8 cellular contexts compared by ENCODE assay signal in the genomic region with DNA sequence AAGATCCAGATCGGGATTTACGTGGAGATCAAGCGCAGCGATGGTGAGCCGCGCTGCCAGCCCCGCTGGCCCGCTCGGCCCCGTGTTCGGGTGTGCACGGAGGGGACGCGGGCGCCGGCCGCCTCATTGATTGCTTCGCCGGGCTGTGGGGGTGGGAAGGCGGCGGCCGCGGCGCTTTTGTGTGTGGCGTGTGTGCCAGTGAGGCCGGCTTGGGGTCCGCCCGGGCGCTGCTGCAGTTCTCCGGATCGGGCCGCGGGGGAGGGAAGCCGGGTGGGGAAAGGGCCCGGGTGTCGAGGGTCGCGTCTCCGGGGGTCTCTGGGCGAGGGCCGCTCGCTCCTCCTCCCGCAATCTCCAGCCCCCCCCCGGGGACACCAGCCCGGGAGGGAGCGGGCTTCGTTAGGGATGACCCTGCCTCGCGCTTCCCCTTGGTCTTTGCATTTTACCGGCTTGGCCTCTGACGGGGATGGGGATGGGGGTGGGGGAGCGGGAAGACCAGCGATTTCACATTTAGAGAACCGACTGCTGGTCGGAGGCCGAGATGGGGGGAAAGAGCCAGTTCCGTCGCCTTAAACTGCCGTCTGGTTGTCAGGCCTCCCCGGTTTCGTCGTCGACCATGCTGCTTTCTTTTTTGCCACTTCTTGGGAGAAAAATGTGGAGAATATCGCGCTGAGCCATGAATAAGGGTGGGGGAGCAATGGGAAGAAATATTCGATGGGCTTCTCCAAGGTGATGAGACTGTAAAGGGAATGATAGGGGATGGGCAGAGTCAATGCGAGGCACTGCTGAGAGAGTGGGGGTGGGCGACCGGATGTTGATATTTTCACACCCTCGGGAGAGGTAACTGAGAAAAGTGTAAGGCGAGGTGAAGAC. TPM values are rescaled to one million over a fixed set of nuclear protein-coding genes. Genes with fewer than 3 reads are reported as not detected.
A peak's percentile ranks its signal among the peaks of the same experiment; 100 is the strongest.
DNase-seq lines count a peak whose midpoint lies in the region; ATAC-seq and TF ChIP-seq lines count a peak whose summit lies in the region.

No MANE protein-coding gene starts in this region.

- 0 to 2% (median 1%) methylated on average over 31 to 71 of the region's 71 CpGs for WGBS in adrenal gland, 4 donors
- WGBS in right cardiac atrium = under 1% methylated on average over 71 of the region's 71 CpGs

- H3K9me3 ChIP-seq in adrenal gland (replicated peaks in 1 of 3) (no peaks in the 10 kb centered on the region), right cardiac atrium (ENCODE audit: control insufficient read depth, low read length) (no peaks in the 10 kb centered on the region)

- peak overlapping the region; percentile 31 to 94 (median 86) for H3K27ac ChIP-seq in adrenal gland
- peak overlapping the region; percentile 74 for H3K27ac ChIP-seq in right cardiac atrium (ENCODE audit: low read length)
- H3K27ac ChIP-seq in rectal smooth muscle tissue (ENCODE audit: low read depth, low read length) = peak overlapping the region; percentile 82

- intact Hi-C loops in adrenal gland (cut with DNase I) (no loop called here), right cardiac atrium (cut with DNase I) (no loop called here)

- peak; percentile 35 for ATAC-seq in GM19395 (IDR thresholded peaks at IDR 0.05; ENCODE audit: unreplicated experiment)
- peak; percentile 13 for ATAC-seq in HG03469 (IDR thresholded peaks at IDR 0.05; ENCODE audit: unreplicated experiment)
- ATAC-seq in SK-N-SH treated with all-trans-retinoic acid at 6 μM for 48 hours = peak; percentile 61
- peak; percentile 48 to 66 for ATAC-seq in right cardiac atrium

- H3K4me1 ChIP-seq in adrenal gland (replicated peaks in 1 of 2) (peaks cover 13% of the 10 kb centered on the region in 2 donors), right cardiac atrium (ENCODE audit: control insufficient read depth, insufficient read depth, low read length) (peaks cover 3% of the 10 kb centered on the region), rectal smooth muscle tissue (ENCODE audit: control insufficient read depth, insufficient read depth, low read length) (no peaks in the 10 kb centered on the region)

- TF ChIP-seq POLR2A in adrenal gland (IDR thresholded peaks at IDR 0.05) = no peak

- H3K36me3 ChIP-seq in adrenal gland (replicated peaks in 1 of 2) (no peaks in the 10 kb centered on the region), rectal smooth muscle tissue (ENCODE audit: control insufficient read depth, insufficient read depth, low read length) (no peaks in the 10 kb centered on the region)

- H3K9ac ChIP-seq in rectal smooth muscle tissue (ENCODE audit: low read length) = peak overlapping the region; percentile 77

- H3K27me3 ChIP-seq in adrenal gland (no peaks in the 10 kb centered on the region), right cardiac atrium (ENCODE audit: control insufficient read depth, insufficient read depth) (no peaks in the 10 kb centered on the region), rectal smooth muscle tissue (ENCODE audit: control insufficient read depth, insufficient read depth, low read length) (no peaks in the 10 kb centered on the region)

- no peak for TF ChIP-seq CTCF in adrenal gland (IDR thresholded peaks at IDR 0.05)

- DNase-seq in CD1c-positive myeloid dendritic cell (ENCODE audit: extremely low spot score) (peak; percentile 52), adrenal gland (peak; percentile 14 to 68 (median 47)), right cardiac atrium (peak in 2 of 3 donors; percentile 35 to 51), DMS114 treated with DMSO at 0.1 percent for 48 hours (lab: John Stamatoyannopoulos, UW; ENCODE audit: unreplicated experiment) (no peak)

- H3K4me3 ChIP-seq in adrenal gland (peak overlapping the region; percentile 2 to 93 (median 84)), right cardiac atrium (ENCODE audit: low read length) (peak overlapping the region; percentile 92), rectal smooth muscle tissue (ENCODE audit: low read length) (peak overlapping the region; percentile 83)

TF ChIP-seq in SK-N-SH treated with all-trans-retinoic acid at 6 μM for 48 hours, 23 proteins besides CTCF, POLR2A, EP300 and RAD21:
- no peak for TF ChIP-seq ZFP3 (CRISPR knock-in tag; IDR thresholded peaks at IDR 0.05)
- TF ChIP-seq PATZ1 (CRISPR knock-in tag; IDR thresholded peaks at IDR 0.05; ENCODE audit: borderline replicate concordance) = peak; percentile 55; the same call in 1 of the 2 replicates

RNA-seq across cellular contexts. Expression of gene KIF2A, which starts 0.7 kb away (rescaled TPM):
- 10 to 100 TPM; 19.2 to 50.2 (median 24.2) TPM for total RNA-seq in adrenal gland
- polyA plus RNA-seq in adrenal gland = 10 to 100 TPM in 1 of 3 donors, 1 to 10 TPM in 2; 2.1 to 33.5 (median 3.6) TPM
- total RNA-seq in right cardiac atrium = 10 to 100 TPM; 12.9 to 15.5 (median 14.7) TPM
- polyA plus RNA-seq in right cardiac atrium = 2.7 TPM
